Comparison of ENCODE assay signal across 20 cellular contexts in genomic region chr13:84706004-84706710, GRCh38.
"Had no signal": no experiment of that assay in that cellular context is flagged by ENCODE, and none has a peak within 500 bp of the region (broad histone marks: within the 10 kb centered on the region; RNA-seq: fewer than 3 reads in every experiment).

No MANE protein-coding gene starts in this region.

- H3K4me3 Mint-ChIP-seq: activated naive CD8-positive, alpha-beta T cell; activated T-cell treated with anti-CD3 and anti-CD28 coated beads, Interleukin-2, amount 50 U/mL, for 4 hours; central memory CD8-positive, alpha-beta T cell; naive thymus-derived CD4-positive, alpha-beta T cell; stimulated activated naive B cell treated with anti-CD40 and anti-IgM and Interleukin-4, amounts not matched to agents 10 μg/mL and 1 μg/mL and 100 μg/mL, for 72 hours had no signal

- H3K27me3 ChIP-seq: brain microvascular endothelial cell, esophagus squamous epithelium, ovary, tibial nerve, uterus had no signal

- H3K27me3 Mint-ChIP-seq: activated naive CD8-positive, alpha-beta T cell; central memory CD8-positive, alpha-beta T cell; naive thymus-derived CD4-positive, alpha-beta T cell; stimulated activated naive B cell treated with anti-CD40 and anti-IgM and Interleukin-4, amounts not matched to agents 10 μg/mL and 1 μg/mL and 100 μg/mL, for 72 hours had no signal

- DNase-seq: activated effector memory CD4-positive, alpha-beta T cell treated with anti-CD3 and anti-CD28 coated beads, Interleukin-2, amount 50 U/mL, for 16 hours; activated T-cell treated with anti-CD3 and anti-CD28 coated beads, Interleukin-2, amount 50 U/mL, for 4 hours; anterior cingulate cortex; brain microvascular endothelial cell; cortex of kidney; effector CD4-positive, alpha-beta T cell; esophagus squamous epithelium; hippocampal formation; kidney; left ventricle myocardium inferior; mucosa of descending colon; ovary; stimulated activated CD4-positive, alpha-beta T cell treated with anti-CD3 and anti-CD28 coated beads, Interleukin-12 subunit alpha, Interleukin-12 subunit beta, amount 100 ng/mL, for 4 hours; stimulated activated naive B cell treated with anti-CD40 and anti-IgM and Interleukin-4, amounts not matched to agents 10 μg/mL and 1 μg/mL and 100 μg/mL, for 72 hours; substantia nigra; uterus had no signal

- H3K9me3 ChIP-seq: esophagus squamous epithelium, left ventricle myocardium inferior, mucosa of descending colon, ovary, tibial nerve, uterus had no signal

- H3K36me3 Mint-ChIP-seq: activated naive CD8-positive, alpha-beta T cell; naive thymus-derived CD4-positive, alpha-beta T cell; stimulated activated naive B cell treated with anti-CD40 and anti-IgM and Interleukin-4, amounts not matched to agents 10 μg/mL and 1 μg/mL and 100 μg/mL, for 72 hours had no signal

- ATAC-seq: activated T-cell treated with anti-CD3 and anti-CD28 coated beads, Interleukin-2, amount 50 U/mL, for 4 hours; mucosa of descending colon; naive thymus-derived CD4-positive, alpha-beta T cell; stimulated activated naive B cell treated with anti-CD40 and anti-IgM and Interleukin-4, amounts not matched to agents 10 μg/mL and 1 μg/mL and 100 μg/mL, for 72 hours had no signal

- H3K36me3 ChIP-seq: brain microvascular endothelial cell, esophagus squamous epithelium, left ventricle myocardium inferior, ovary, tibial nerve, uterus had no signal

- H3K27ac ChIP-seq: brain microvascular endothelial cell, esophagus squamous epithelium, left ventricle myocardium inferior, ovary, tibial nerve, uterus had no signal

- H3K4me1 ChIP-seq: esophagus squamous epithelium, left ventricle myocardium inferior, tibial nerve, uterus had no signal

- H3K4me3 ChIP-seq: esophagus squamous epithelium, left ventricle myocardium inferior, mucosa of descending colon, ovary, tibial nerve, uterus had no signal

- H3K9me3 Mint-ChIP-seq: activated T-cell treated with anti-CD3 and anti-CD28 coated beads, Interleukin-2, amount 50 U/mL, for 4 hours; central memory CD8-positive, alpha-beta T cell; stimulated activated naive B cell treated with anti-CD40 and anti-IgM and Interleukin-4, amounts not matched to agents 10 μg/mL and 1 μg/mL and 100 μg/mL, for 72 hours had no signal

- H3K27ac Mint-ChIP-seq: activated naive CD8-positive, alpha-beta T cell; naive thymus-derived CD4-positive, alpha-beta T cell; stimulated activated naive B cell treated with anti-CD40 and anti-IgM and Interleukin-4, amounts not matched to agents 10 μg/mL and 1 μg/mL and 100 μg/mL, for 72 hours had no signal

- H3K4me1 Mint-ChIP-seq: central memory CD8-positive, alpha-beta T cell; naive thymus-derived CD4-positive, alpha-beta T cell; stimulated activated naive B cell treated with anti-CD40 and anti-IgM and Interleukin-4, amounts not matched to agents 10 μg/mL and 1 μg/mL and 100 μg/mL, for 72 hours had no signal
